In the genomic region with DNA sequence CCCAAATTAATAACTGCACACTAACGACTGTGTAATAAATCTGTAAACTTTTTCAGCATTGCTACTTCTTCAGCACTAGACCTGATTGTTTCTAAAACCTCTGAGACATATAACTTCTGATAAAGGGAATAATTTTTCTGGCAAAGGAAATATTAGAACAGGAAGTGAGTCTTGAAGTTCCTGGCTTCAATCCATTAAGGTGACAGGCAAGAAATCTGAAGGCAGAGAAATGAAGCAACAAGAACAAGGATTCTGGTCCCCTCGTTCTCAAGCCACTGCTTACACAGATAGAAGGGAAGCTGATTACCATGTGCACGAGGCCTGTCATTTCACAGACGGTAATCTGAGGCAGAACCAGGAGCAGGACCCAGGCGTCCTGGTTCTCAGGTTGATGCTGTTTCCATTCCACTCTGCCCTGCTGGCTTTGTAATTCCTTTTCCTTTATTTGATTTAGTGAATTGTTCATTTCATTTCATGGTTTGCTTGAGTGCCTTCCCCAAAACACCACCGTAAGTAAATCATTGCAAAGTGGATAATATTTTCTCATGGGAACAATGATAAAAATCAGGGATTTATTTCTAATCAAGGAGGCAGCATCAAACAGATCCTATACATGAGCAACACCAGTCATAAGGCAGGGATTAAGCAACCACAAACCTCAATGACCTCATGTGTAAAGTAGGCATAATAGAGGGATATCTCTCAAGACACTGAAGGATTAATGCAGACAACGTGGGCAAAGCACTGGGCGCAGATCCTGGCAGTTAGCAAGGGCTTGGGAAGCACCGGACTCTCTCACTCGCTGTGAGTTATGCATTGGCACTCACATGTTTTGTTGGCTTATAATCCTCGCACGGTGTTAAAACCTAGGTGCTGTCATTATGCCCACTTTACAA, we compare ENCODE assay signal across 15 cellular contexts.
DNase-seq lines count a peak whose midpoint lies in the region; ATAC-seq and TF ChIP-seq lines count a peak whose summit lies in the region.
"Had no signal": no experiment of that assay in that cellular context is flagged by ENCODE, and none has a peak within 500 bp of the region (broad histone marks: within the 10 kb centered on the region; RNA-seq: fewer than 3 reads in every experiment).

No MANE protein-coding gene starts in this region.

- TF ChIP-seq CTCF in ascending aorta (IDR thresholded peaks at IDR 0.05) = no peak

- no peak for ATAC-seq in stimulated activated naive CD8-positive, alpha-beta T cell treated with anti-CD3 and anti-CD28 coated beads, Interleukin-15, Interleukin-2, amounts not matched to agents 100 U/mL and 50 U/mL, for 24 hours
- no peak for ATAC-seq in GM21381 (IDR thresholded peaks at IDR 0.05; ENCODE audit: unreplicated experiment)
- ATAC-seq: stimulated activated effector memory CD8-positive, alpha-beta T cell treated with anti-CD3 and anti-CD28 coated beads, Interleukin-12 subunit alpha, Interleukin-12 subunit beta, amount 100 ng/mL, for 72 hours had no signal

- H3K27ac ChIP-seq in ascending aorta = no peak overlapping the region
- H3K27ac ChIP-seq: colonic mucosa had no signal

- H3K9me3 ChIP-seq in ascending aorta = no peaks in the 10 kb centered on the region
- H3K9me3 ChIP-seq: colonic mucosa had no signal

- DNase-seq in ACHN (peak; percentile 16), HS-5 (ENCODE audit: low read depth) (peak; percentile 80), astrocyte of the hippocampus (ENCODE audit: low read depth, low spot score) (peak; percentile 67), glomerular visceral epithelial cell (ENCODE audit: extremely low spot score) (peak; percentile 88), ascending aorta (ENCODE audit: low spot score in 2 of 2) (no peak)
- DNase-seq in stimulated activated naive CD8-positive, alpha-beta T cell treated with anti-CD3 and anti-CD28 coated beads, Interleukin-15, Interleukin-2, amounts not matched to agents 100 U/mL and 50 U/mL, for 24 hours = no peak
- no peak for DNase-seq in activated CD4-positive, CD25-positive, alpha-beta regulatory T cell (lab: John Stamatoyannopoulos, UW)
- DNase-seq: activated CD4-positive, alpha-beta T cell treated with anti-CD3 and anti-CD28 coated beads, Interleukin-2, amount 10 ng/mL, durations not matched to agents 7 days and 5 days; activated effector memory CD4-positive, alpha-beta T cell treated with Interleukin-2 at 50 U/mL for 16 hours; AML-193; colonic mucosa; GF-D8; stimulated activated CD4-positive, alpha-beta T cell treated with anti-CD3 and anti-CD28 coated beads, Interleukin-12 subunit alpha, Interleukin-12 subunit beta, amount 100 ng/mL, for 4 hours had no signal

- H3K4me1 ChIP-seq in ascending aorta = no peaks in the 10 kb centered on the region
- H3K4me1 ChIP-seq: colonic mucosa had no signal

- H3K27me3 ChIP-seq in ascending aorta = no peaks in the 10 kb centered on the region
- H3K27me3 ChIP-seq: colonic mucosa had no signal

- no peaks in the 10 kb centered on the region for H3K36me3 ChIP-seq in ascending aorta
- H3K36me3 ChIP-seq: colonic mucosa had no signal

- intact Hi-C loops in ascending aorta (cut with DNase I) = no loop called here

- no peak overlapping the region for H3K4me3 ChIP-seq in ascending aorta
- H3K4me3 ChIP-seq: colonic mucosa had no signal

- in situ Hi-C loops in ACHN (cut with HindIII; ENCODE audit: low pct_ligation_motif_present, low pct_unique_long_range_greater_than_20kb, low sequenced_read_pairs) = no loop called here

Comparison
In these comparisons a context has a peak if more than half of its experiments do, and no peak if none do; other contexts are left out.
1. DNase-seq: peak in ACHN (single experiment), HS-5 (single experiment), astrocyte of the hippocampus (single experiment) and glomerular visceral epithelial cell (single experiment); none in ascending aorta (0 of 2), stimulated activated naive CD8-positive, alpha-beta T cell treated with anti-CD3 and anti-CD28 coated beads, Interleukin-15, Interleukin-2, amounts not matched to agents 100 U/mL and 50 U/mL, for 24 hours (single experiment) and activated CD4-positive, CD25-positive, alpha-beta regulatory T cell (0 of 4).